ENCODE assay signal across 8 cellular contexts in the genomic region with DNA sequence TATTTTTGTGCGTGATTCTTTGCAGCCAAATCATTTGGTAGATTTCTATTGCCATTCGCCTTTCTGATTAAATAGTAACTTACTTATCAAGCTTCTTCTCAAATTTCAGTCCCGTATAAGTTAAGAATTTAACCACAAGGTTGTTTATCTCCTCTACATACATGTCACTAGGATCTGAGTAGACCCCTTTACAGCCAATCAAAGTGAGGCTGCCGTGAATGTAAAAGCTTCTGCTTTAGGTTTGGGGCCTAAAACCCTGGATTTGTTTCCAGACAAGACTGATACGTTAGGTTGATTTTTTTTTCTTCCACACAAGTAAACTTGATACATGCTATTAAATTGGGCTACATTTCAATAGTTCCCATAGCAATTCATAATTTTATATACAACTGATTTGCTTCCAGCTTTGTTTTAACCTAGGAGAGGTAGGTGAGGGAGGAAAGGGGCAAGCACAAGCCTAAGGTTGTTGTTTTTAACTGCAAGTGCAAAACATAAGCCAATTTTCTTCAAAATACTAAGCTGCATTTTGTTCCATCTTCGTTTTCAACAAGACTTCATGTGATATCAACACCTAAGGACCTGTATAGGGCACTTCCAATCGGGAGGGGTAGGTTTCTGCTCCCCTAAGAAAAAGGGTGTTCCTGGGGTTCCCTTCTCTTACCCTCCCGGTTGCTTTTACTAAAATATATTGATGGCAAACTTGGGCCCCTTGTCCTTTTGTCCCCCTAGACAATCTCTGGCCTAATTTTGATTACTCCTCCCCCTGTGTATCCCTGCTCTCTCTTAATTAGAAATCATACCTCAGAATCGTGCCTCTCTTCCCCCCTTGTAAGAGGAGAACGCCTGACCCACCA. TPM values are rescaled to one million over a fixed set of nuclear protein-coding genes. Genes with fewer than 3 reads are reported as not detected.
A peak's percentile ranks its signal among the peaks of the same experiment; 100 is the strongest.
DNase-seq lines count a peak whose midpoint lies in the region; ATAC-seq, FAIRE-seq and TF ChIP-seq lines count a peak whose summit lies in the region.

No MANE protein-coding gene starts in this region.

- H3K27ac ChIP-seq in DND-41 (ENCODE audit: low read length), result peak overlapping the region; percentile 66

- H3K4me1 Mint-ChIP-seq in activated CD4-positive, alpha-beta memory T cell treated with anti-CD3 and anti-CD28 coated beads for 36 hours (ENCODE audit: low read depth), result peaks cover 40% of the 10 kb centered on the region

- peak overlapping the region; percentile 89 for H3K4me3 Mint-ChIP-seq in activated CD4-positive, alpha-beta memory T cell treated with anti-CD3 and anti-CD28 coated beads for 36 hours

- no peaks in the 10 kb centered on the region for H3K27me3 Mint-ChIP-seq in activated CD4-positive, alpha-beta memory T cell treated with anti-CD3 and anti-CD28 coated beads for 36 hours

- H4K20me1 ChIP-seq in DND-41 (ENCODE audit: insufficient read depth, low read length), result peaks cover 48% of the 10 kb centered on the region

- peaks cover 16% of the 10 kb centered on the region for H3K36me3 Mint-ChIP-seq in activated CD4-positive, alpha-beta memory T cell treated with anti-CD3 and anti-CD28 coated beads for 36 hours

- ATAC-seq in DND-41 (ENCODE audit: insufficient read depth, low read depth) (no peak), GM19035 (IDR thresholded peaks at IDR 0.05; ENCODE audit: unreplicated experiment) (no peak), HG02884 (IDR thresholded peaks at IDR 0.05; ENCODE audit: unreplicated experiment) (no peak)

- no peaks in the 10 kb centered on the region for H3K27me3 ChIP-seq in DND-41 (ENCODE audit: insufficient read depth, low read length, poor library complexity)

- POLR2A ChIA-PET in activated CD4-positive, alpha-beta memory T cell treated with anti-CD3 and anti-CD28 coated beads for 36 hours (lab: Charles Lee), result interaction anchor here (0.6 to 4.4 kb wide), 7 partner anchors 9 to 135 kb away, joined by 3 to 32 read pairs (median 3); a partner anchor contains a TSS

- H3K27ac Mint-ChIP-seq in activated CD4-positive, alpha-beta memory T cell treated with anti-CD3 and anti-CD28 coated beads for 36 hours, result peak overlapping the region; percentile 88

- H3K36me3 ChIP-seq in DND-41 (ENCODE audit: insufficient read depth, low read length), result peaks cover 3% of the 10 kb centered on the region

- H3K9me3 ChIP-seq in DND-41 (ENCODE audit: insufficient read depth, low read length, severe bottlenecking), result no peaks in the 10 kb centered on the region

- CTCF ChIA-PET in activated CD4-positive, alpha-beta memory T cell treated with anti-CD3 and anti-CD28 coated beads for 36 hours (lab: Charles Lee), result interaction anchor here (0.6 to 4.9 kb wide), 13 partner anchors 9 to 571 kb away, joined by 3 to 43 read pairs (median 4); a partner anchor contains a TSS

- H3K9me3 Mint-ChIP-seq in activated CD4-positive, alpha-beta memory T cell treated with anti-CD3 and anti-CD28 coated beads for 36 hours, result no peaks in the 10 kb centered on the region

- peaks cover 38% of the 10 kb centered on the region for H3K4me1 ChIP-seq in DND-41 (ENCODE audit: insufficient read depth, low read length)

- peak overlapping the region; percentile 65 for H3K4me2 ChIP-seq in DND-41 (ENCODE audit: insufficient read depth, low read length)

- DNase-seq in DND-41, result peak; percentile 45
- peak; percentile 42 for DNase-seq in KG1 (lab: John Stamatoyannopoulos, UW)
- DNase-seq in activated CD4-positive, alpha-beta memory T cell treated with anti-CD3 and anti-CD28 coated beads for 36 hours, result peak; percentile 25
- DNase-seq in glomerular visceral epithelial cell (ENCODE audit: extremely low spot score), result peak; percentile 42
- DNase-seq in skeletal muscle cell (ENCODE audit: low read depth), result no peak
- no peak for DNase-seq in frontal cortex (ENCODE audit: low spot score in 2 of 2)

- peaks cover 79% of the 10 kb centered on the region for H3K79me2 ChIP-seq in DND-41 (ENCODE audit: insufficient read depth, low read length)

- no peak overlapping the region for H2AFZ ChIP-seq in DND-41 (ENCODE audit: low read depth, low read length)

- FAIRE-seq in frontal cortex (lab: Jason Lieb, UNC), result no peak

- H3K4me3 ChIP-seq in DND-41 (ENCODE audit: low read depth in 1 of 2, low read length in 2 of 2), result peak overlapping the region; percentile 62 to 87
- H3K4me3 ChIP-seq in skeletal muscle cell (ENCODE audit: low read depth, low read length), result peak overlapping the region; percentile 83

- intact Hi-C loops in activated CD4-positive, alpha-beta memory T cell treated with anti-CD3 and anti-CD28 coated beads for 36 hours (cut with micrococcal nuclease), result loop anchor here (2.0 to 10.0 kb wide), 4 partner anchors 41 to 405 kb away; a partner anchor contains a TSS

- H3K9ac ChIP-seq in DND-41 (ENCODE audit: low read depth, low read length), result peak overlapping the region; percentile 77

- no peak for TF ChIP-seq CTCF in DND-41 (IDR thresholded peaks at IDR 0.05; ENCODE audit: borderline replicate concordance, extremely low read depth, low read length, poor library complexity, severe bottlenecking)

RNA-seq across cellular contexts. Expression of a gene that starts 1.7 kb away (rescaled TPM):
- 10 to 100 TPM; 63.7 to 66.2 TPM for total RNA-seq in activated CD4-positive, alpha-beta memory T cell treated with anti-CD3 and anti-CD28 coated beads for 36 hours
- total RNA-seq in frontal cortex, result 91.3 TPM

Comparison
In these comparisons a context has a peak if more than half of its experiments do, and no peak if none do; other contexts are left out.
1. DNase-seq: peak in DND-41 (single experiment), KG1 (single experiment), activated CD4-positive, alpha-beta memory T cell treated with anti-CD3 and anti-CD28 coated beads for 36 hours (single experiment) and glomerular visceral epithelial cell (single experiment); none in skeletal muscle cell (single experiment) and frontal cortex (0 of 2).